Comparison of ENCODE assay signal across 9 cellular contexts in genomic region chr12:104505095-104505819, GRCh38. TPM values are rescaled to one million over a fixed set of nuclear protein-coding genes. Genes with fewer than 3 reads are reported as not detected.
DNase-seq lines count a peak whose midpoint lies in the region; ATAC-seq and TF ChIP-seq lines count a peak whose summit lies in the region.
"Had no signal": no experiment of that assay in that cellular context is flagged by ENCODE, and none has a peak within 500 bp of the region (broad histone marks: within the 10 kb centered on the region; RNA-seq: fewer than 3 reads in every experiment).

No MANE protein-coding gene starts in this region.

- H3K27ac ChIP-seq in WERI-Rb-1 = no peak overlapping the region
- no peak overlapping the region for H3K27ac ChIP-seq in breast epithelium
- H3K27ac ChIP-seq in body of pancreas = no peak overlapping the region
- H3K27ac ChIP-seq: PC-9 had no signal

- H3K27me3 ChIP-seq in WERI-Rb-1 (ENCODE audit: insufficient read depth, low read depth, severe bottlenecking) (no peaks in the 10 kb centered on the region), breast epithelium (no peaks in the 10 kb centered on the region), body of pancreas (no peaks in the 10 kb centered on the region)

- H3K4me1 ChIP-seq in breast epithelium (no peaks in the 10 kb centered on the region), body of pancreas (peaks cover 35% of the 10 kb centered on the region)

- CTCF ChIA-PET in activated CD4-positive, alpha-beta memory T cell treated with anti-CD3 and anti-CD28 coated beads for 36 hours (lab: Charles Lee) = no interaction called here

- H3K4me3 Mint-ChIP-seq in activated CD4-positive, alpha-beta memory T cell treated with anti-CD3 and anti-CD28 coated beads for 36 hours = no peak overlapping the region

- H3K36me3 ChIP-seq in WERI-Rb-1 (no peaks in the 10 kb centered on the region), breast epithelium (no peaks in the 10 kb centered on the region), body of pancreas (replicated peaks in 1 of 2; ENCODE audit: insufficient read depth in 1 of 2, low read depth in 2 of 2) (no peaks in the 10 kb centered on the region)

- no peak for TF ChIP-seq POLR2A in breast epithelium (IDR thresholded peaks at IDR 0.05)
- TF ChIP-seq POLR2A in body of pancreas (IDR thresholded peaks at IDR 0.05) = no peak

- POLR2A ChIA-PET in activated CD4-positive, alpha-beta memory T cell treated with anti-CD3 and anti-CD28 coated beads for 36 hours (lab: Charles Lee) = no interaction called here

- H3K9me3 ChIP-seq in WERI-Rb-1 (ENCODE audit: severe bottlenecking) = no peaks in the 10 kb centered on the region
- no peaks in the 10 kb centered on the region for H3K9me3 ChIP-seq in breast epithelium
- no peaks in the 10 kb centered on the region for H3K9me3 ChIP-seq in body of pancreas

- ATAC-seq in GM19328 (IDR thresholded peaks at IDR 0.05; ENCODE audit: unreplicated experiment) = peak; percentile 94
- ATAC-seq in HG03097 (IDR thresholded peaks at IDR 0.05; ENCODE audit: low FRiP score, unreplicated experiment) = peak; percentile 69
- ATAC-seq in body of pancreas = no peak

- no peak for TF ChIP-seq CTCF in WERI-Rb-1 (IDR thresholded peaks at IDR 0.05; ENCODE audit: low read depth, low read length)
- no peak for TF ChIP-seq CTCF in breast epithelium (IDR thresholded peaks at IDR 0.05)
- no peak for TF ChIP-seq CTCF in body of pancreas (IDR thresholded peaks at IDR 0.05)

- H3K27ac Mint-ChIP-seq in activated CD4-positive, alpha-beta memory T cell treated with anti-CD3 and anti-CD28 coated beads for 36 hours = no peak overlapping the region

- H3K4me3 ChIP-seq in WERI-Rb-1 (ENCODE audit: low read depth, low read length) = no peak overlapping the region
- no peak overlapping the region for H3K4me3 ChIP-seq in breast epithelium
- H3K4me3 ChIP-seq in body of pancreas = no peak overlapping the region
- H3K4me3 ChIP-seq: PC-9 had no signal

- H3K9me3 Mint-ChIP-seq in activated CD4-positive, alpha-beta memory T cell treated with anti-CD3 and anti-CD28 coated beads for 36 hours = peaks cover 9% of the 10 kb centered on the region

- H3K27me3 Mint-ChIP-seq in activated CD4-positive, alpha-beta memory T cell treated with anti-CD3 and anti-CD28 coated beads for 36 hours = no peaks in the 10 kb centered on the region

- H3K4me1 Mint-ChIP-seq in activated CD4-positive, alpha-beta memory T cell treated with anti-CD3 and anti-CD28 coated beads for 36 hours (ENCODE audit: low read depth) = peaks cover 92% of the 10 kb centered on the region

- DNase-seq in DMS 273 (lab: John Stamatoyannopoulos, UW; ENCODE audit: unreplicated experiment) (peak; percentile 25), NCI-H526 (lab: John Stamatoyannopoulos, UW) (peak; percentile 22 to 54), WERI-Rb-1 (no peak), breast epithelium (ENCODE audit: low spot score in 2 of 2) (no peak), body of pancreas (no peak)
- DNase-seq in activated CD4-positive, alpha-beta memory T cell treated with anti-CD3 and anti-CD28 coated beads for 36 hours = no peak

- H3K36me3 Mint-ChIP-seq in activated CD4-positive, alpha-beta memory T cell treated with anti-CD3 and anti-CD28 coated beads for 36 hours = peaks cover 8% of the 10 kb centered on the region

- intact Hi-C loops in breast epithelium (cut with DNase I; ENCODE audit: low total_unique reads) (no loop called here), body of pancreas (cut with DNase I) (no loop called here)
- intact Hi-C loops in activated CD4-positive, alpha-beta memory T cell treated with anti-CD3 and anti-CD28 coated beads for 36 hours (cut with micrococcal nuclease) = no loop called here

- 39 to 50% methylated on average over 5 to 7 of the region's 7 CpGs for WGBS in body of pancreas, 2 donors

RNA-seq across cellular contexts. Expression of gene CHST11, which starts 48.5 kb away (rescaled TPM):
- total RNA-seq in breast epithelium (10 to 100 TPM; 12.5 to 16.4 (median 15.5) TPM), body of pancreas (10 to 100 TPM in 1 of 2 donors, 1 to 10 TPM in 1; 4.6 to 14.5 TPM)
- 10 to 100 TPM; 58.3 to 59.0 TPM for total RNA-seq in activated CD4-positive, alpha-beta memory T cell treated with anti-CD3 and anti-CD28 coated beads for 36 hours

Comparison
In these comparisons a context has a peak if more than half of its experiments do, and no peak if none do; other contexts are left out.
1. DNase-seq: peak in DMS 273 (single experiment) and NCI-H526 (2 of 2); none in WERI-Rb-1 (single experiment), breast epithelium (0 of 2), body of pancreas (0 of 4) and activated CD4-positive, alpha-beta memory T cell treated with anti-CD3 and anti-CD28 coated beads for 36 hours (single experiment).